22 cellular contexts compared by ENCODE assay signal in genomic region chr11:64739871-64740270, GRCh38. TPM values are rescaled to one million over a fixed set of nuclear protein-coding genes. Genes with fewer than 3 reads are reported as not detected.
DNase-seq lines count a peak whose midpoint lies in the region; ATAC-seq and TF ChIP-seq lines count a peak whose summit lies in the region.
"Had no signal": no experiment of that assay in that cellular context is flagged by ENCODE, and none has a peak within 500 bp of the region (broad histone marks: within the 10 kb centered on the region; RNA-seq: fewer than 3 reads in every experiment).

No MANE protein-coding gene starts in this region.

- no peak overlapping the region for H3K4me2 ChIP-seq in neuronal stem cell (ENCODE audit: insufficient read depth, low read length, poor library complexity, severe bottlenecking)
- H3K4me2 ChIP-seq: BLaER1 had no signal

- CTCF ChIA-PET in Calu3 (lab: Charles Lee) = no interaction called here

- no peak overlapping the region for H4K8ac ChIP-seq in neuronal stem cell (ENCODE audit: low read depth, low read length)

- H3K23ac ChIP-seq in neuronal stem cell (ENCODE audit: low read depth, low read length, poor library complexity) = no peak overlapping the region

- no peak overlapping the region for H2BK12ac ChIP-seq in neuronal stem cell (ENCODE audit: low read length)

- no peak overlapping the region for H3K4me3 Mint-ChIP-seq in natural killer cell
- no peak overlapping the region for H3K4me3 Mint-ChIP-seq in natural killer cell treated with Interleukin-12 subunit alpha and Interleukin-12 subunit beta and Interleukin-15 and Interleukin-18, amount 100 ng/mL, for 72 hours
- H3K4me3 Mint-ChIP-seq in activated naive CD8-positive, alpha-beta T cell treated with anti-CD3 and anti-CD28 coated beads, Interleukin-2, amount 50 U/mL, for 24 hours = no peak overlapping the region
- H3K4me3 Mint-ChIP-seq in Calu3 (ENCODE audit: low read depth, unreplicated experiment) = no peak overlapping the region
- H3K4me3 Mint-ChIP-seq: HFFc6 had no signal

- H3K79me1 ChIP-seq in neuronal stem cell (ENCODE audit: low read depth, low read length) = peaks cover 5% of the 10 kb centered on the region

- H3K9me3 ChIP-seq in neuronal stem cell (replicated peaks in 1 of 2; ENCODE audit: control insufficient read depth in 2 of 2, insufficient read depth in 1 of 2, low read depth in 1 of 2, low read length in 2 of 2) (peaks cover 0 to 8% of the 10 kb centered on the region in 2 donors), right lobe of liver (no peaks in the 10 kb centered on the region)
- H3K9me3 ChIP-seq: BLaER1 had no signal

- no peak overlapping the region for H2BK120ac ChIP-seq in neuronal stem cell (ENCODE audit: low read depth, low read length)

- no peak for ATAC-seq in natural killer cell
- ATAC-seq in natural killer cell treated with Interleukin-12 subunit alpha and Interleukin-12 subunit beta and Interleukin-15 and Interleukin-18, amount 100 ng/mL, for 72 hours = no peak
- no peak for ATAC-seq in activated naive CD8-positive, alpha-beta T cell treated with anti-CD3 and anti-CD28 coated beads, Interleukin-2, amount 50 U/mL, for 24 hours
- ATAC-seq in right lobe of liver = no peak

- H3K4me1 Mint-ChIP-seq in natural killer cell (peaks cover 33 to 51% of the 10 kb centered on the region in 2 donors), Calu3 (ENCODE audit: low read depth, unreplicated experiment) (peaks cover 18% of the 10 kb centered on the region)
- peaks cover 29 to 31% of the 10 kb centered on the region in 2 donors for H3K4me1 Mint-ChIP-seq in natural killer cell treated with Interleukin-12 subunit alpha and Interleukin-12 subunit beta and Interleukin-15 and Interleukin-18, amount 100 ng/mL, for 72 hours (ENCODE audit: low read depth in 2 of 2)
- H3K4me1 Mint-ChIP-seq in activated naive CD8-positive, alpha-beta T cell treated with anti-CD3 and anti-CD28 coated beads, Interleukin-2, amount 50 U/mL, for 24 hours = peaks cover 20% of the 10 kb centered on the region

- intact Hi-C loops in natural killer cell (cut with micrococcal nuclease) = loop anchor here (5.0 kb wide), 1 partner anchor 72 kb away; the partner anchor contains the start of gene MEN1
- intact Hi-C loops in Calu3 (cut with micrococcal nuclease; ENCODE audit: unreplicated experiment) = no loop called here
- intact Hi-C loops in right lobe of liver (cut with DNase I) = no loop called here

- H3K36me3 Mint-ChIP-seq in natural killer cell = no peaks in the 10 kb centered on the region
- no peaks in the 10 kb centered on the region for H3K36me3 Mint-ChIP-seq in natural killer cell treated with Interleukin-12 subunit alpha and Interleukin-12 subunit beta and Interleukin-15 and Interleukin-18, amount 100 ng/mL, for 72 hours
- H3K36me3 Mint-ChIP-seq in activated naive CD8-positive, alpha-beta T cell treated with anti-CD3 and anti-CD28 coated beads, Interleukin-2, amount 50 U/mL, for 24 hours (ENCODE audit: low read depth) = no peaks in the 10 kb centered on the region
- H3K36me3 Mint-ChIP-seq in Calu3 (ENCODE audit: insufficient read depth, unreplicated experiment) = peaks cover 7% of the 10 kb centered on the region

- H3K9ac ChIP-seq in neuronal stem cell (ENCODE audit: low read depth, low read length, poor library complexity) = no peak overlapping the region
- H3K9ac ChIP-seq: BLaER1 had no signal

- TF ChIP-seq CTCF in natural killer cell (IDR thresholded peaks at IDR 0.05) = no peak
- TF ChIP-seq CTCF in Calu3 (IDR thresholded peaks at IDR 0.05; ENCODE audit: unreplicated experiment) = no peak
- TF ChIP-seq CTCF in right lobe of liver (IDR thresholded peaks at IDR 0.05) = no peak

- no peaks in the 10 kb centered on the region for H3K9me3 Mint-ChIP-seq in natural killer cell
- H3K9me3 Mint-ChIP-seq in natural killer cell treated with Interleukin-12 subunit alpha and Interleukin-12 subunit beta and Interleukin-15 and Interleukin-18, amount 100 ng/mL, for 72 hours = no peaks in the 10 kb centered on the region
- no peaks in the 10 kb centered on the region for H3K9me3 Mint-ChIP-seq in activated naive CD8-positive, alpha-beta T cell treated with anti-CD3 and anti-CD28 coated beads, Interleukin-2, amount 50 U/mL, for 24 hours
- no peaks in the 10 kb centered on the region for H3K9me3 Mint-ChIP-seq in Calu3 (ENCODE audit: low read depth, unreplicated experiment)
- H3K9me3 Mint-ChIP-seq: H9, HFFc6, IgD-negative memory B cell had no signal

- no peak overlapping the region for H4K91ac ChIP-seq in neuronal stem cell (ENCODE audit: low read depth, low read length, poor library complexity)

- H3K27me3 Mint-ChIP-seq in natural killer cell (ENCODE audit: low read depth in 2 of 2) (no peaks in the 10 kb centered on the region), Calu3 (ENCODE audit: unreplicated experiment) (peaks cover 87% of the 10 kb centered on the region)
- no peaks in the 10 kb centered on the region for H3K27me3 Mint-ChIP-seq in natural killer cell treated with Interleukin-12 subunit alpha and Interleukin-12 subunit beta and Interleukin-15 and Interleukin-18, amount 100 ng/mL, for 72 hours
- H3K27me3 Mint-ChIP-seq in activated naive CD8-positive, alpha-beta T cell treated with anti-CD3 and anti-CD28 coated beads, Interleukin-2, amount 50 U/mL, for 24 hours = peaks cover 7% of the 10 kb centered on the region
- H3K27me3 Mint-ChIP-seq: IgD-negative memory B cell had no signal

- no peak for TF ChIP-seq POLR2A in right lobe of liver (IDR thresholded peaks at IDR 0.05)

- H2BK5ac ChIP-seq in neuronal stem cell (ENCODE audit: low read length) = peak overlapping the region; percentile 63

- H2AFZ ChIP-seq in neuronal stem cell (ENCODE audit: low read length) = no peak overlapping the region

- H3K36me3 ChIP-seq in neuronal stem cell (replicated peaks in 1 of 2; ENCODE audit: control insufficient read depth in 2 of 2, insufficient read depth in 2 of 2, low read length in 2 of 2) (no peaks in the 10 kb centered on the region), right lobe of liver (no peaks in the 10 kb centered on the region)

- H3K18ac ChIP-seq in neuronal stem cell (ENCODE audit: low read length) = peak overlapping the region; percentile 62

- peak overlapping the region; percentile 51 for H2BK15ac ChIP-seq in neuronal stem cell (ENCODE audit: low read length)

- WGBS in neuronal stem cell (ENCODE audit: extremely low coverage in 2 of 2, insufficient read length in 2 of 2, insufficient replicate concordance in 1 of 2), 2 donors = no CpG with 5 or more reads among the region's 12 CpGs
- 82% methylated on average over 6 of the region's 12 CpGs for WGBS in right lobe of liver (ENCODE audit: insufficient coverage, low coverage, low lambda C conversion rate, missing lambda C conversion rate)

- no TSS peak for BruUV-seq in Calu3 (replicated peaks; lab: Mats Ljungman, UMichigan)

- peak overlapping the region; percentile 68 for H2AK5ac ChIP-seq in neuronal stem cell (ENCODE audit: low read depth, low read length)

- no peak for DNase-seq in natural killer cell
- no peak for DNase-seq in natural killer cell treated with Interleukin-12 subunit alpha and Interleukin-12 subunit beta and Interleukin-15 and Interleukin-18, amount 100 ng/mL, for 72 hours (ENCODE audit: low spot score)
- no peak for DNase-seq in activated naive CD8-positive, alpha-beta T cell treated with anti-CD3 and anti-CD28 coated beads, Interleukin-2, amount 50 U/mL, for 24 hours
- DNase-seq in neuronal stem cell (ENCODE audit: low spot score) = no peak
- DNase-seq in NCI-H2029 (lab: John Stamatoyannopoulos, UW) = no peak
- DNase-seq in Calu3 = no peak
- DNase-seq in right lobe of liver = no peak
- DNase-seq: ACHN, DMS53, GDM1, H9, HFFc6, Karpas-422, MV-4-11, NCI-H1105 treated with DMSO at 0.1 percent for 48 hours, NCI-H1694 treated with DMSO at 0.1 percent for 48 hours, NCI-H446 treated with DMSO at 0.1 percent for 48 hours, NCI-H526 treated with DMSO at 0.1 percent for 48 hours, OCI-M1 had no signal

- H3K4me1 ChIP-seq in neuronal stem cell (ENCODE audit: control insufficient read depth in 2 of 2, insufficient read depth in 1 of 2, low read depth in 1 of 2, low read length in 2 of 2) = peaks cover 21 to 29% of the 10 kb centered on the region in 2 donors
- peaks cover 0 to 34% (median 5%) of the 10 kb centered on the region in 4 donors for H3K4me1 ChIP-seq in right lobe of liver

- no peak overlapping the region for H3K14ac ChIP-seq in neuronal stem cell (ENCODE audit: low read length)

- H3K27me3 ChIP-seq in neuronal stem cell (ENCODE audit: control insufficient read depth in 3 of 3, insufficient read depth in 3 of 3, low read depth in 1 of 3, low read length in 3 of 3) = peaks cover 30 to 50% (median 39%) of the 10 kb centered on the region in 3 experiments
- no peaks in the 10 kb centered on the region for H3K27me3 ChIP-seq in right lobe of liver
- H3K27me3 ChIP-seq: BLaER1 had no signal

- H3K27ac Mint-ChIP-seq in natural killer cell = peak overlapping the region; percentile 24 to 54
- peak overlapping the region in 1 of 2 donors; percentile 22 for H3K27ac Mint-ChIP-seq in natural killer cell treated with Interleukin-12 subunit alpha and Interleukin-12 subunit beta and Interleukin-15 and Interleukin-18, amount 100 ng/mL, for 72 hours
- peak overlapping the region; percentile 7 for H3K27ac Mint-ChIP-seq in activated naive CD8-positive, alpha-beta T cell treated with anti-CD3 and anti-CD28 coated beads, Interleukin-2, amount 50 U/mL, for 24 hours
- no peak overlapping the region for H3K27ac Mint-ChIP-seq in Calu3 (ENCODE audit: unreplicated experiment)
- H3K27ac Mint-ChIP-seq: HFFc6 had no signal

- H3K27ac ChIP-seq in neuronal stem cell (replicated peaks; ENCODE audit: low read length) (no peak overlapping the region), right lobe of liver (no peak overlapping the region)
- H3K27ac ChIP-seq: BLaER1 had no signal

- H3K4me3 ChIP-seq in neuronal stem cell (ENCODE audit: low read length in 2 of 2) (no peak overlapping the region), right lobe of liver (no peak overlapping the region)
- H3K4me3 ChIP-seq: BLaER1 had no signal

- no peak overlapping the region for H3K4ac ChIP-seq in neuronal stem cell (ENCODE audit: low read length)

RNA-seq across cellular contexts. Expression of gene RASGRP2, which starts 4.1 kb away (rescaled TPM):
- total RNA-seq in natural killer cell (100 to 1,000 TPM; 371 to 417 (median 394) TPM), Calu3 (2022) (not detected in 2 replicates), right lobe of liver (1 to 10 TPM; 1.6 to 8.1 (median 3.2) TPM)
- total RNA-seq in natural killer cell treated with Interleukin-12 subunit alpha and Interleukin-12 subunit beta and Interleukin-15 and Interleukin-18, amount 100 ng/mL, for 72 hours = 10 to 100 TPM; 13.6 to 27.7 TPM
- 1.3 TPM for polyA plus RNA-seq in neuronal stem cell (2013, experiment 1 of 2)
- 1.4 TPM for polyA plus RNA-seq in neuronal stem cell (2013, experiment 2 of 2)

RNA-seq across cellular contexts. Expression of gene NRXN2, which starts 16.9 kb away (rescaled TPM):
- total RNA-seq in natural killer cell (1 to 10 TPM; 2.9 to 9.6 (median 7.7) TPM), Calu3 (2022) (not detected in 2 replicates), right lobe of liver (1 to 10 TPM; 1.6 to 7.7 (median 2.3) TPM)
- 1 to 10 TPM in 1 of 2 donors, under 1 TPM in 1; 0.74 to 1.3 TPM for total RNA-seq in natural killer cell treated with Interleukin-12 subunit alpha and Interleukin-12 subunit beta and Interleukin-15 and Interleukin-18, amount 100 ng/mL, for 72 hours
- polyA plus RNA-seq in neuronal stem cell (2013, experiment 1 of 2) = 33.3 TPM
- polyA plus RNA-seq in neuronal stem cell (2013, experiment 2 of 2) = 33.6 TPM
- total RNA-seq: M059J had no signal
- polyA plus RNA-seq: IgD-negative memory B cell had no signal

RNA-seq across cellular contexts. Expression of gene PYGM, which starts 19.9 kb away (rescaled TPM):
- total RNA-seq in natural killer cell (1 to 10 TPM; 4.1 to 8.4 (median 6.1) TPM), Calu3 (2022) (1.4 and 1.8 TPM in 2 replicates), right lobe of liver (1 to 10 TPM in 1 of 6 experiments, under 1 TPM in 5; 0.24 to 1.4 (median 0.47) TPM)
- 1 to 10 TPM; 4.7 to 5.6 TPM for total RNA-seq in natural killer cell treated with Interleukin-12 subunit alpha and Interleukin-12 subunit beta and Interleukin-15 and Interleukin-18, amount 100 ng/mL, for 72 hours
- polyA plus RNA-seq in neuronal stem cell (2013, experiment 1 of 2) = 1.3 TPM
- polyA plus RNA-seq in neuronal stem cell (2013, experiment 2 of 2) = 1.3 TPM

RNA-seq across cellular contexts. Expression of gene SF1, which starts 38.5 kb away (rescaled TPM):
- total RNA-seq in natural killer cell = 100 to 1,000 TPM; 841 to 864 (median 845) TPM
- total RNA-seq in natural killer cell treated with Interleukin-12 subunit alpha and Interleukin-12 subunit beta and Interleukin-15 and Interleukin-18, amount 100 ng/mL, for 72 hours = 100 to 1,000 TPM; 376 to 425 TPM
- 214 TPM for polyA plus RNA-seq in neuronal stem cell (2013, experiment 1 of 2)
- 215 TPM for polyA plus RNA-seq in neuronal stem cell (2013, experiment 2 of 2)
- 312 and 319 TPM in 2 replicates for total RNA-seq in Calu3 (2022)
- total RNA-seq in right lobe of liver = 100 to 1,000 TPM in 5 of 6 experiments, 10 to 100 TPM in 1; 92.7 to 164 (median 141) TPM

Comparison
In these comparisons a context has a peak if more than half of its experiments do, and no peak if none do; other contexts are left out.
1. RNA of gene RASGRP2, which starts 4.1 kb away (total RNA-seq): 371 to 417 TPM in natural killer cell; 13.6 to 27.7 TPM in natural killer cell treated with Interleukin-12 subunit alpha and Interleukin-12 subunit beta and Interleukin-15 and Interleukin-18, amount 100 ng/mL, for 72 hours, 1.6 to 8.1 TPM in right lobe of liver and not detected in Calu3; every median in the first group is over 10 times any median in the second.